10 cellular contexts compared by ENCODE assay signal in genomic region chr1:20718343-20718882, GRCh38. TPM values are rescaled to one million over a fixed set of nuclear protein-coding genes. Genes with fewer than 3 reads are reported as not detected.
DNase-seq lines count a peak whose midpoint lies in the region; ATAC-seq and TF ChIP-seq lines count a peak whose summit lies in the region.
"Not testable (repeated sequence)": the region's sequence is repeated elsewhere in the genome, so short reads cannot be mapped to it uniquely, and the experiment has no call there.
"Had no signal": no experiment of that assay in that cellular context is flagged by ENCODE, and none has a peak within 500 bp of the region (broad histone marks: within the 10 kb centered on the region; RNA-seq: fewer than 3 reads in every experiment).

No MANE protein-coding gene starts in this region.

- not testable (repeated sequence) for H4K91ac ChIP-seq in mesenchymal stem cell (ENCODE audit: low read length)

- not testable (repeated sequence) for H3K9me3 ChIP-seq in CD8-positive, alpha-beta memory T cell (ENCODE audit: low read length); NT2/D1 (ENCODE audit: insufficient read depth, low read length); gastroesophageal sphincter; mesenchymal stem cell (ENCODE audit: control insufficient read depth, low read length); psoas muscle

- not testable (repeated sequence) for H3K27me3 ChIP-seq in CD8-positive, alpha-beta memory T cell (ENCODE audit: insufficient read depth, low read length, poor library complexity, severe bottlenecking)
- peaks cover 13% of the 10 kb centered on the region for H3K27me3 ChIP-seq in NT2/D1 (ENCODE audit: insufficient read depth, insufficient read length)
- peaks cover 31% of the 10 kb centered on the region for H3K27me3 ChIP-seq in gastroesophageal sphincter
- H3K27me3 ChIP-seq in mesenchymal stem cell (ENCODE audit: control insufficient read depth in 1 of 2, insufficient read depth in 1 of 2, low read length in 2 of 2), result peaks cover 0 to 34% of the 10 kb centered on the region in 2 experiments
- H3K27me3 ChIP-seq in psoas muscle (ENCODE audit: insufficient read depth in 3 of 3, low read length in 2 of 3), result peaks cover 0 to 29% (median 3%) of the 10 kb centered on the region in 3 donors

- H2BK15ac ChIP-seq in mesenchymal stem cell (ENCODE audit: low read depth, poor library complexity, severe bottlenecking), result not testable (repeated sequence)

- TF ChIP-seq EP300 in gastroesophageal sphincter (IDR thresholded peaks at IDR 0.05), result not testable (repeated sequence)

- not testable (repeated sequence) for H3K9me3 Mint-ChIP-seq in CD8-positive, alpha-beta memory T cell; activated CD8-positive, alpha-beta T cell treated with anti-CD3 and anti-CD28 coated beads for 36 hours; type B pancreatic cell

- H2AFZ ChIP-seq in mesenchymal stem cell (ENCODE audit: low read depth, low read length), result peak overlapping the region; percentile 46

- not testable (repeated sequence) for H3K36me3 Mint-ChIP-seq in CD8-positive, alpha-beta memory T cell; activated CD8-positive, alpha-beta T cell treated with anti-CD3 and anti-CD28 coated beads for 36 hours (ENCODE audit: low read depth); type B pancreatic cell

- WGBS in gastroesophageal sphincter (ENCODE audit: low coverage in 1 of 2), 2 donors, result 69 to 90% methylated on average over 2 to 6 of the region's 17 CpGs
- 73% methylated on average over 17 of the region's 17 CpGs for WGBS in mesenchymal stem cell
- 61 to 76% (median 64%) methylated on average over 17 of the region's 17 CpGs for WGBS in psoas muscle, 3 donors

- not testable (repeated sequence) for H2AK5ac ChIP-seq in mesenchymal stem cell (ENCODE audit: low read length, severe bottlenecking)

- H2BK12ac ChIP-seq in mesenchymal stem cell (ENCODE audit: low read length in 2 of 2), result not testable (repeated sequence)

- peak overlapping the region in 1 of 2 experiments; percentile 76 for H3K4ac ChIP-seq in mesenchymal stem cell (ENCODE audit: low read depth in 1 of 2, low read length in 2 of 2)

- H3K9ac ChIP-seq in NT2/D1 (ENCODE audit: insufficient read length, low read depth) (peak overlapping the region; percentile 50), mesenchymal stem cell (ENCODE audit: low read length) (peak overlapping the region; percentile 68)

- H3K4me1 ChIP-seq in CD8-positive, alpha-beta memory T cell (ENCODE audit: insufficient read depth, low read length); NT2/D1 (ENCODE audit: insufficient read depth, insufficient read length); psoas muscle: not testable (repeated sequence)
- H3K4me1 ChIP-seq in gastroesophageal sphincter, result peaks cover 0 to 13% (median 6%) of the 10 kb centered on the region in 3 donors
- peaks cover 17% of the 10 kb centered on the region for H3K4me1 ChIP-seq in mesenchymal stem cell (ENCODE audit: control insufficient read depth, insufficient read depth, low read depth, low read length)

- ATAC-seq in activated CD8-positive, alpha-beta T cell treated with anti-CD3 and anti-CD28 coated beads for 36 hours; gastroesophageal sphincter; psoas muscle: not testable (repeated sequence)

- H2BK5ac ChIP-seq in mesenchymal stem cell (ENCODE audit: low read depth, low read length, poor library complexity, severe bottlenecking), result not testable (repeated sequence)

- peaks cover 26 to 27% of the 10 kb centered on the region in 2 donors for H3K27me3 Mint-ChIP-seq in CD8-positive, alpha-beta memory T cell
- peaks cover 28% of the 10 kb centered on the region for H3K27me3 Mint-ChIP-seq in activated CD8-positive, alpha-beta T cell treated with anti-CD3 and anti-CD28 coated beads for 36 hours
- H3K27me3 Mint-ChIP-seq in type B pancreatic cell, result peaks cover 36% of the 10 kb centered on the region

- intact Hi-C loops in activated CD8-positive, alpha-beta T cell treated with anti-CD3 and anti-CD28 coated beads for 36 hours (cut with micrococcal nuclease); psoas muscle (cut with DNase I): not testable (repeated sequence)

- TF ChIP-seq POLR2A in gastroesophageal sphincter (IDR thresholded peaks at IDR 0.05), result not testable (repeated sequence)

- H3K23ac ChIP-seq in mesenchymal stem cell (ENCODE audit: low read length in 2 of 2), result not testable (repeated sequence)

- H3K4me3 ChIP-seq in CD8-positive, alpha-beta memory T cell (ENCODE audit: low read length), result not testable (repeated sequence)
- peak overlapping the region; percentile 43 for H3K4me3 ChIP-seq in NT2/D1 (ENCODE audit: insufficient read length, low read depth)
- H3K4me3 ChIP-seq in cardiac fibroblast (replicated peaks in 1 of 2; ENCODE audit: low read depth in 2 of 2, low read length in 2 of 2), result peak overlapping the region; percentile 29 to 52
- H3K4me3 ChIP-seq in gastroesophageal sphincter, result peak overlapping the region; percentile 24 to 58
- peak overlapping the region; percentile 67 for H3K4me3 ChIP-seq in mesenchymal stem cell (ENCODE audit: insufficient read depth in 1 of 2, low read depth in 1 of 2, low read length in 2 of 2)
- H3K4me3 ChIP-seq in psoas muscle, result peak overlapping the region; percentile 59

- peak in 2 of 5 donors; percentile 6 to 19 for DNase-seq in CD8-positive, alpha-beta memory T cell
- not testable (repeated sequence) for DNase-seq in NT2/D1 (ENCODE audit: low read depth, low spot score); activated CD8-positive, alpha-beta T cell treated with anti-CD3 and anti-CD28 coated beads for 36 hours; cardiac fibroblast (ENCODE audit: low read depth in 2 of 2); mesenchymal stem cell; type B pancreatic cell (ENCODE audit: extremely low spot score, unreplicated experiment)
- DNase-seq in psoas muscle, result peak in 1 of 2 donors; percentile 29

- H2BK120ac ChIP-seq in mesenchymal stem cell (ENCODE audit: low read depth, low read length), result not testable (repeated sequence)

- H3K14ac ChIP-seq in mesenchymal stem cell (ENCODE audit: low read length in 2 of 2), result not testable (repeated sequence)

- H3K27ac Mint-ChIP-seq in CD8-positive, alpha-beta memory T cell, result peak overlapping the region in 5 of 8 donors; percentile 32 to 66 (median 60)
- not testable (repeated sequence) for H3K27ac Mint-ChIP-seq in activated CD8-positive, alpha-beta T cell treated with anti-CD3 and anti-CD28 coated beads for 36 hours
- peak overlapping the region; percentile 37 for H3K27ac Mint-ChIP-seq in type B pancreatic cell

- H3K4me3 Mint-ChIP-seq in CD8-positive, alpha-beta memory T cell, result peak overlapping the region; percentile 46 to 76 (median 68)
- peak overlapping the region; percentile 37 for H3K4me3 Mint-ChIP-seq in activated CD8-positive, alpha-beta T cell treated with anti-CD3 and anti-CD28 coated beads for 36 hours
- peak overlapping the region; percentile 81 for H3K4me3 Mint-ChIP-seq in type B pancreatic cell

- POLR2A ChIA-PET in CD8-positive, alpha-beta memory T cell (lab: Charles Lee), result not testable (repeated sequence)
- POLR2A ChIA-PET in activated CD8-positive, alpha-beta T cell treated with anti-CD3 and anti-CD28 coated beads for 36 hours (lab: Charles Lee), result interaction anchor here (0.6 to 0.9 kb wide), 2 partner anchors 9 to 143 kb away, joined by 3 to 4 read pairs; no protein-coding TSS in a partner anchor

- TF ChIP-seq CTCF in activated CD8-positive, alpha-beta T cell treated with anti-CD3 and anti-CD28 coated beads for 36 hours (IDR thresholded peaks at IDR 0.05); cardiac fibroblast (IDR thresholded peaks at IDR 0.05; ENCODE audit: low read depth, low read length); gastroesophageal sphincter (IDR thresholded peaks at IDR 0.05); psoas muscle (IDR thresholded peaks at IDR 0.05); type B pancreatic cell (conservative IDR thresholded peaks at IDR 0.05): not testable (repeated sequence)

- peaks cover 0 to 15% (median 8%) of the 10 kb centered on the region in 3 donors for H3K4me1 Mint-ChIP-seq in CD8-positive, alpha-beta memory T cell
- H3K4me1 Mint-ChIP-seq in activated CD8-positive, alpha-beta T cell treated with anti-CD3 and anti-CD28 coated beads for 36 hours (ENCODE audit: low read depth); type B pancreatic cell (ENCODE audit: unreplicated experiment): not testable (repeated sequence)

- H3K27ac ChIP-seq in CD8-positive, alpha-beta memory T cell (ENCODE audit: low read depth, low read length); mesenchymal stem cell (ENCODE audit: low read length, poor library complexity, severe bottlenecking); psoas muscle: not testable (repeated sequence)
- peak overlapping the region in 1 of 4 donors; percentile 17 for H3K27ac ChIP-seq in gastroesophageal sphincter

- H3K18ac ChIP-seq in mesenchymal stem cell (ENCODE audit: low read depth in 1 of 2, low read length in 2 of 2), result peak overlapping the region; percentile 59 to 84

- CTCF ChIA-PET in CD8-positive, alpha-beta memory T cell (lab: Charles Lee), result interaction anchor here (2.5 kb wide), 1 partner anchor 22 kb away, joined by 11 read pairs; no protein-coding TSS in a partner anchor
- CTCF ChIA-PET in activated CD8-positive, alpha-beta T cell treated with anti-CD3 and anti-CD28 coated beads for 36 hours (lab: Charles Lee), result interaction anchor here (1.9 to 2.6 kb wide), 2 partner anchors 12 to 22 kb away, joined by 4 to 15 read pairs; no protein-coding TSS in a partner anchor

- H3K79me1 ChIP-seq in mesenchymal stem cell (replicated peaks; ENCODE audit: low read length, poor library complexity, severe bottlenecking), result not testable (repeated sequence)

- H3K36me3 ChIP-seq in CD8-positive, alpha-beta memory T cell (ENCODE audit: insufficient read depth, low read length); NT2/D1 (ENCODE audit: insufficient read depth, insufficient read length, low read length); gastroesophageal sphincter; psoas muscle (ENCODE audit: insufficient read depth in 1 of 2, low read depth in 1 of 2): not testable (repeated sequence)
- H3K36me3 ChIP-seq in mesenchymal stem cell (ENCODE audit: control insufficient read depth in 1 of 2, insufficient read depth in 2 of 2, low read depth in 1 of 2, low read length in 2 of 2), result peaks cover 0 to 24% of the 10 kb centered on the region in 2 experiments

- H3K4me2 ChIP-seq in mesenchymal stem cell (ENCODE audit: low read length, poor library complexity, severe bottlenecking), result peak overlapping the region; percentile 84

- not testable (repeated sequence) for H4K8ac ChIP-seq in mesenchymal stem cell (ENCODE audit: low read length)

RNA-seq across cellular contexts. Expression of gene KIF17, which starts 0.6 kb away (rescaled TPM):
- not detected for total RNA-seq in CD8-positive, alpha-beta memory T cell
- polyA plus RNA-seq in CD8-positive, alpha-beta memory T cell, result not detected
- total RNA-seq in activated CD8-positive, alpha-beta T cell treated with anti-CD3 and anti-CD28 coated beads for 36 hours, result not detected
- total RNA-seq in gastroesophageal sphincter (10 to 100 TPM in 2 of 4 donors, 1 to 10 TPM in 1, under 1 TPM in 1; 0.47 to 11.8 (median 7.5) TPM), psoas muscle (1 to 10 TPM; 1.1 to 3.4 (median 1.2) TPM), type B pancreatic cell (ENCODE audit: low replicate concordance) (0.69 and 2.1 TPM in 2 replicates)
- polyA plus RNA-seq in mesenchymal stem cell (2013, experiment 1 of 2), result 3.7 TPM
- 3.0 TPM for polyA plus RNA-seq in mesenchymal stem cell (2013, experiment 2 of 2)
- 1 to 10 TPM; 1.5 to 2.0 (median 1.7) TPM for polyA plus RNA-seq in psoas muscle
- total RNA-seq: activated CD8-positive, alpha-beta memory T cell treated with anti-CD3 and anti-CD28 coated beads for 36 hours; RPMI7951 had no signal

RNA-seq across cellular contexts. Expression of gene SH2D5, which starts 14.1 kb away (rescaled TPM):
- under 1 TPM; 0.13 to 0.24 TPM for total RNA-seq in CD8-positive, alpha-beta memory T cell
- not detected for polyA plus RNA-seq in CD8-positive, alpha-beta memory T cell
- total RNA-seq in activated CD8-positive, alpha-beta T cell treated with anti-CD3 and anti-CD28 coated beads for 36 hours, result 1 to 10 TPM; 1.3 to 1.6 TPM
- total RNA-seq in gastroesophageal sphincter, result 1 to 10 TPM in 2 of 4 donors, under 1 TPM in 2; 0.47 to 6.9 (median 1.1) TPM
- polyA plus RNA-seq in mesenchymal stem cell (2013, experiment 1 of 2), result 2.1 TPM
- 2.2 TPM for polyA plus RNA-seq in mesenchymal stem cell (2013, experiment 2 of 2)
- 1 to 10 TPM in 2 of 4 donors, under 1 TPM in 2; 0.09 to 2.6 (median 1.3) TPM for total RNA-seq in psoas muscle
- polyA plus RNA-seq in psoas muscle, result 10 to 100 TPM in 1 of 3 donors, 1 to 10 TPM in 1, under 1 TPM in 1; 0.86 to 27.9 (median 2.8) TPM
- 1.2 and 1.4 TPM in 2 replicates for total RNA-seq in type B pancreatic cell (ENCODE audit: low replicate concordance)

RNA-seq across cellular contexts. Expression of gene DDOST, which starts 57.2 kb away (rescaled TPM):
- total RNA-seq in CD8-positive, alpha-beta memory T cell, result 100 to 1,000 TPM; 191 to 201 TPM
- 280 TPM for polyA plus RNA-seq in CD8-positive, alpha-beta memory T cell
- total RNA-seq in activated CD8-positive, alpha-beta T cell treated with anti-CD3 and anti-CD28 coated beads for 36 hours, result 100 to 1,000 TPM; 140 to 159 TPM
- total RNA-seq in gastroesophageal sphincter, result 100 to 1,000 TPM in 3 of 4 donors, 10 to 100 TPM in 1; 83.4 to 116 (median 110) TPM
- 286 TPM for polyA plus RNA-seq in mesenchymal stem cell (2013, experiment 1 of 2)
- polyA plus RNA-seq in mesenchymal stem cell (2013, experiment 2 of 2), result 285 TPM
- total RNA-seq in psoas muscle, result 10 to 100 TPM; 43.0 to 70.2 (median 61.7) TPM
- 10 to 100 TPM; 63.3 to 97.1 (median 87.7) TPM for polyA plus RNA-seq in psoas muscle
- 254 and 259 TPM in 2 replicates for total RNA-seq in type B pancreatic cell (ENCODE audit: low replicate concordance)
